In genomic region chr3:15331072-15331605, GRCh38 we compare ENCODE assay signal across 8 cellular contexts. TPM values are rescaled to one million over a fixed set of nuclear protein-coding genes. Genes with fewer than 3 reads are reported as not detected.
DNase-seq lines count a peak whose midpoint lies in the region; ATAC-seq, FAIRE-seq and TF ChIP-seq lines count a peak whose summit lies in the region.

No MANE protein-coding gene starts in this region.

- no peaks in the 10 kb centered on the region for H4K20me1 ChIP-seq in GM23248 (ENCODE audit: insufficient read depth)
- no peaks in the 10 kb centered on the region for H4K20me1 ChIP-seq in SU-DHL-6 (ENCODE audit: low read depth, low read length)

- H3K9me2 ChIP-seq in GM23248 (ENCODE audit: insufficient read depth) (no peaks in the 10 kb centered on the region), SU-DHL-6 (replicated peaks; ENCODE audit: insufficient read depth, low read length) (no peaks in the 10 kb centered on the region)

- no peak for FAIRE-seq in urothelium cell line (lab: Jason Lieb, UNC)

- no peaks in the 10 kb centered on the region for H3K27me3 ChIP-seq in GM23248 (replicated peaks; ENCODE audit: insufficient read depth)
- no peaks in the 10 kb centered on the region for H3K27me3 ChIP-seq in SU-DHL-6 (ENCODE audit: low read length)
- H3K27me3 ChIP-seq in gastrocnemius medialis: no peaks in the 10 kb centered on the region

- TF ChIP-seq CTCF in SU-DHL-6 (IDR thresholded peaks at IDR 0.05; ENCODE audit: insufficient read depth, low read length, poor library complexity, severe bottlenecking) (no peak), foreskin fibroblast (IDR thresholded peaks at IDR 0.05; ENCODE audit: low read depth, low read length) (no peak), gastrocnemius medialis (IDR thresholded peaks at IDR 0.05 in 4 of 5, conservative IDR thresholded peaks at IDR 0.05 in 1 of 5) (no peak)

- peak overlapping the region; percentile 74 for H3K27ac ChIP-seq in GM23248
- no peak overlapping the region for H3K27ac ChIP-seq in SU-DHL-6 (ENCODE audit: low read depth, low read length)
- peak overlapping the region; percentile 88 to 93 (median 91) for H3K27ac ChIP-seq in gastrocnemius medialis

- DNase-seq in GM23248 (no peak), foreskin fibroblast (no peak), gastrocnemius medialis (no peak), urothelium cell line (ENCODE audit: low spot score) (no peak), HuH-7 (ENCODE audit: low spot score) (no peak), ureter (ENCODE audit: low spot score) (no peak)

- ATAC-seq in gastrocnemius medialis (no peak), HG03442 (IDR thresholded peaks at IDR 0.05; ENCODE audit: unreplicated experiment) (no peak)

- H3F3A ChIP-seq in GM23248 (ENCODE audit: insufficient read depth) (peaks cover 46% of the 10 kb centered on the region), SU-DHL-6 (ENCODE audit: insufficient read depth) (0 out of 2 replicates have a peak, but pooled peaks cover 7% of the 10 kb centered on the region)

- H3K9me3 ChIP-seq in GM23248 (ENCODE audit: low read depth) (no peaks in the 10 kb centered on the region), SU-DHL-6 (ENCODE audit: insufficient read depth, low read length) (no peaks in the 10 kb centered on the region), gastrocnemius medialis (no peaks in the 10 kb centered on the region)

- no peak for TF ChIP-seq POLR2A in gastrocnemius medialis (IDR thresholded peaks at IDR 0.05)

- 1 to 2% methylated on average over 6 of the region's 6 CpGs for WGBS in GM23248 (ENCODE audit: low coverage in 1 of 2, low lambda C conversion rate in 2 of 2, missing lambda C conversion rate in 2 of 2), 2 experiments

- H3K79me2 ChIP-seq in GM23248 (ENCODE audit: insufficient read depth) (peaks cover 54% of the 10 kb centered on the region), SU-DHL-6 (ENCODE audit: insufficient read depth, low read length) (no peaks in the 10 kb centered on the region)

- H2AFZ ChIP-seq in GM23248: peak overlapping the region; percentile 99
- no peak overlapping the region for H2AFZ ChIP-seq in SU-DHL-6 (ENCODE audit: low read depth, low read length, severe bottlenecking)

- peak overlapping the region; percentile 80 for H3K9ac ChIP-seq in GM23248
- no peak overlapping the region for H3K9ac ChIP-seq in SU-DHL-6 (ENCODE audit: low read length)

- H3K36me3 ChIP-seq in GM23248 (ENCODE audit: low read depth): no peaks in the 10 kb centered on the region; the same call in 1 of the 2 replicates
- H3K36me3 ChIP-seq in SU-DHL-6 (ENCODE audit: low read length): no peaks in the 10 kb centered on the region
- H3K36me3 ChIP-seq in gastrocnemius medialis: no peaks in the 10 kb centered on the region

- intact Hi-C loops in gastrocnemius medialis (cut with DNase I; ENCODE audit: low total_unique reads): loop anchor here (2.0 kb wide), 1 partner anchor 124 kb away; the partner anchor contains the start of gene CAPN7

- H3K4me1 ChIP-seq in GM23248 (ENCODE audit: insufficient read depth): peaks cover 47% of the 10 kb centered on the region
- H3K4me1 ChIP-seq in gastrocnemius medialis: peaks cover 52 to 55% of the 10 kb centered on the region in 2 donors

- H3K4me2 ChIP-seq in GM23248 (ENCODE audit: unreplicated experiment) (peak overlapping the region; percentile 99), SU-DHL-6 (ENCODE audit: low read depth, low read length, poor library complexity, severe bottlenecking) (peak overlapping the region; percentile 63)

- in situ Hi-C loops in GM23248 (cut with MboI) (no loop called here), gastrocnemius medialis (cut with MboI; ENCODE audit: low sequenced_read_pairs in 4 of 4) (loop anchor here in 3 of 4 donors (5.0 to 10.0 kb wide), 4 partner anchors 54 to 64 kb away; no protein-coding TSS in a partner anchor)

- H3K4me3 ChIP-seq in GM23248: peak overlapping the region; percentile 91
- no peak overlapping the region for H3K4me3 ChIP-seq in SU-DHL-6 (ENCODE audit: insufficient read depth, low read length, poor library complexity, severe bottlenecking)
- H3K4me3 ChIP-seq in foreskin fibroblast (ENCODE audit: low read depth in 1 of 2, low read length in 2 of 2): peak overlapping the region; percentile 80 to 89
- H3K4me3 ChIP-seq in gastrocnemius medialis: peak overlapping the region; percentile 92 to 97 (median 93)

RNA-seq across cellular contexts. Expression of gene SH3BP5, which starts 1.2 kb away (rescaled TPM):
- total RNA-seq in GM23248 (2014; rRNA removed; shearing (Covaris generic)): 39.2 and 69.2 TPM in 2 replicates
- polyA plus RNA-seq in GM23248 (2016; fragmentation: Nextera tagmentation; extraction: Ambion mirVana): 35.9 and 37.8 TPM in 2 replicates
- total RNA-seq in gastrocnemius medialis (100 to 1,000 TPM in 2 of 4 donors, 10 to 100 TPM in 2; 31.5 to 111 (median 75.5) TPM), ureter (68.0 TPM)
